ENCODE assay signal across 13 cellular contexts in genomic region chr9:126474786-126475485, GRCh38.
DNase-seq lines count a peak whose midpoint lies in the region; TF ChIP-seq lines count a peak whose summit lies in the region.
"Had no signal": no experiment of that assay in that cellular context is flagged by ENCODE, and none has a peak within 500 bp of the region (broad histone marks: within the 10 kb centered on the region; RNA-seq: fewer than 3 reads in every experiment).

No MANE protein-coding gene starts in this region.

- peaks cover 4 to 33% (median 5%) of the 10 kb centered on the region in 3 donors for H3K36me3 Mint-ChIP-seq in CD8-positive, alpha-beta memory T cell

- H3K4me1 Mint-ChIP-seq in CD8-positive, alpha-beta memory T cell = peaks cover 56 to 87% (median 58%) of the 10 kb centered on the region in 3 donors

- no peaks in the 10 kb centered on the region for H3K79me2 ChIP-seq in osteoblast (ENCODE audit: insufficient read depth, low read length)

- H3K27me3 Mint-ChIP-seq in CD8-positive, alpha-beta memory T cell = peaks cover 0 to 1% of the 10 kb centered on the region in 2 donors
- H3K27me3 Mint-ChIP-seq: stimulated activated memory B cell treated with anti-CD40 and anti-IgM and Interleukin-4, amounts not matched to agents 10 μg/mL and 1 μg/mL and 100 μg/mL, for 72 hours had no signal

- H4K20me1 ChIP-seq in osteoblast (ENCODE audit: insufficient read depth, low read length) = no peaks in the 10 kb centered on the region

- no peaks in the 10 kb centered on the region for H3K27me3 ChIP-seq in CD8-positive, alpha-beta memory T cell (ENCODE audit: insufficient read depth, low read length, poor library complexity, severe bottlenecking)
- H3K27me3 ChIP-seq in dorsolateral prefrontal cortex (no peaks in the 10 kb centered on the region), osteoblast (ENCODE audit: insufficient read depth, low read length) (no peaks in the 10 kb centered on the region)
- H3K27me3 ChIP-seq: breast epithelium had no signal

- peak overlapping the region; percentile 65 for H3K4me2 ChIP-seq in osteoblast (ENCODE audit: insufficient read depth, low read length)

- H3K27ac ChIP-seq in CD8-positive, alpha-beta memory T cell (ENCODE audit: low read depth, low read length) = no peak overlapping the region
- H3K27ac ChIP-seq in RWPE1 (no peak overlapping the region), dorsolateral prefrontal cortex (peak overlapping the region in 31 of 59 donors; percentile 2 to 93 (median 81)), osteoblast (ENCODE audit: low read depth, low read length) (peak overlapping the region; percentile 99)
- H3K27ac ChIP-seq: breast epithelium, prostate gland had no signal

- intact Hi-C loops in dorsolateral prefrontal cortex (cut with DNase I) = no loop called here

- DNase-seq in CD8-positive, alpha-beta memory T cell = no peak
- DNase-seq in RWPE1 (ENCODE audit: low spot score) (peak; percentile 85), dorsolateral prefrontal cortex (no peak), osteoblast (ENCODE audit: insufficient read length, low spot score, missing footprints) (peak; percentile 96), NCI-H1694 (lab: John Stamatoyannopoulos, UW) (no peak), NCI-H2227 (lab: John Stamatoyannopoulos, UW; ENCODE audit: unreplicated experiment) (no peak), amygdala (lab: John Stamatoyannopoulos, UW) (no peak), foreskin fibroblast (no peak)
- DNase-seq: activated T-cell treated with anti-CD3 and anti-CD28 coated beads, Interleukin-2, amount 50 U/mL, for 1 hour; erythroblast had no signal

- POLR2A ChIA-PET in CD8-positive, alpha-beta memory T cell (lab: Charles Lee) = no interaction called here
- POLR2A ChIA-PET in RWPE1 (lab: Yijun Ruan, JAX; ENCODE audit: low non-redundant PET) = no interaction called here

- peak overlapping the region; percentile 48 for H2AFZ ChIP-seq in osteoblast (ENCODE audit: low read length)

- CTCF ChIA-PET in CD8-positive, alpha-beta memory T cell (lab: Charles Lee) = no interaction called here
- CTCF ChIA-PET in RWPE1 (lab: Yijun Ruan, JAX) = interaction anchor here (0.6 to 1.0 kb wide), 3 partner anchors 16 to 1092 kb away, joined by 3 to 10 read pairs (median 6); no protein-coding TSS in a partner anchor

- H3K9me3 ChIP-seq in CD8-positive, alpha-beta memory T cell (ENCODE audit: low read length) = no peaks in the 10 kb centered on the region
- H3K9me3 ChIP-seq in osteoblast (ENCODE audit: low read depth, low read length) = no peaks in the 10 kb centered on the region
- H3K9me3 ChIP-seq: breast epithelium, prostate gland had no signal

- H3K27ac Mint-ChIP-seq in CD8-positive, alpha-beta memory T cell = peak overlapping the region in 7 of 8 donors; percentile 19 to 74 (median 47)
- H3K27ac Mint-ChIP-seq: stimulated activated memory B cell treated with anti-CD40 and anti-IgM and Interleukin-4, amounts not matched to agents 10 μg/mL and 1 μg/mL and 100 μg/mL, for 72 hours had no signal

- no peak overlapping the region for H3K4me3 ChIP-seq in CD8-positive, alpha-beta memory T cell (ENCODE audit: low read length)
- no peak overlapping the region for H3K4me3 ChIP-seq in dorsolateral prefrontal cortex
- peak overlapping the region; percentile 31 for H3K4me3 ChIP-seq in osteoblast (ENCODE audit: insufficient read depth, low read length)
- H3K4me3 ChIP-seq in foreskin fibroblast (ENCODE audit: low read depth in 1 of 2, low read length in 2 of 2) = no peak overlapping the region
- H3K4me3 ChIP-seq: breast epithelium, prostate gland had no signal

- H3K4me1 ChIP-seq in CD8-positive, alpha-beta memory T cell (ENCODE audit: insufficient read depth, low read length) = peaks cover 38% of the 10 kb centered on the region
- peaks cover 56% of the 10 kb centered on the region for H3K4me1 ChIP-seq in osteoblast (ENCODE audit: insufficient read depth, low read length)
- H3K4me1 ChIP-seq: breast epithelium, prostate gland had no signal

- H3K36me3 ChIP-seq in CD8-positive, alpha-beta memory T cell (ENCODE audit: insufficient read depth, low read length) = no peaks in the 10 kb centered on the region
- H3K36me3 ChIP-seq in osteoblast (ENCODE audit: insufficient read depth, low read length) = no peaks in the 10 kb centered on the region
- H3K36me3 ChIP-seq: breast epithelium, prostate gland had no signal

- no peaks in the 10 kb centered on the region for H3K9me3 Mint-ChIP-seq in CD8-positive, alpha-beta memory T cell

- TF ChIP-seq CTCF in RWPE1 (conservative IDR thresholded peaks at IDR 0.05; ENCODE audit: low read depth) (no peak), dorsolateral prefrontal cortex (IDR thresholded peaks at IDR 0.05 in 54 of 56, conservative IDR thresholded peaks at IDR 0.05 in 2 of 56; ENCODE audit: low read depth in 1 of 56, partially characterized antibody in 56 of 56) (no peak), osteoblast (IDR thresholded peaks at IDR 0.05; ENCODE audit: extremely low read depth, low read depth, low read length) (no peak), foreskin fibroblast (IDR thresholded peaks at IDR 0.05; ENCODE audit: low read depth, low read length) (no peak)

- H3K4me3 Mint-ChIP-seq in CD8-positive, alpha-beta memory T cell = no peak overlapping the region
- H3K4me3 Mint-ChIP-seq: stimulated activated memory B cell treated with anti-CD40 and anti-IgM and Interleukin-4, amounts not matched to agents 10 μg/mL and 1 μg/mL and 100 μg/mL, for 72 hours had no signal

Comparison
In these comparisons a context has a peak if more than half of its experiments do, and no peak if none do; other contexts are left out.
1. DNase-seq: peak in RWPE1 (single experiment) and osteoblast (single experiment); none in CD8-positive, alpha-beta memory T cell (0 of 5), dorsolateral prefrontal cortex (0 of 10), NCI-H1694 (single experiment), NCI-H2227 (single experiment), amygdala (0 of 56) and foreskin fibroblast (0 of 2).
2. H3K27ac ChIP-seq: peak in dorsolateral prefrontal cortex (31 of 59) and osteoblast (single experiment); none in CD8-positive, alpha-beta memory T cell (single experiment) and RWPE1 (single experiment).